Comparison of ENCODE assay signal across 9 cellular contexts in genomic region chr3:177905895-177906511, GRCh38.
DNase-seq lines count a peak whose midpoint lies in the region; ATAC-seq and TF ChIP-seq lines count a peak whose summit lies in the region.
"Had no signal": no experiment of that assay in that cellular context is flagged by ENCODE, and none has a peak within 500 bp of the region (broad histone marks: within the 10 kb centered on the region; RNA-seq: fewer than 3 reads in every experiment).

No MANE protein-coding gene starts in this region.

- H3K27me3 ChIP-seq in IMR-90 (ENCODE audit: control insufficient read depth, insufficient read depth, low read length), result no peaks in the 10 kb centered on the region
- H3K27me3 ChIP-seq in dorsolateral prefrontal cortex, result no peaks in the 10 kb centered on the region
- no peaks in the 10 kb centered on the region for H3K27me3 ChIP-seq in tibial artery
- no peaks in the 10 kb centered on the region for H3K27me3 ChIP-seq in testis

- H3K4me3 ChIP-seq in IMR-90 (ENCODE audit: insufficient read depth, low read depth, low read length) (no peak overlapping the region), dorsolateral prefrontal cortex (peak overlapping the region in 1 of 59 donors; percentile 8), tibial artery (no peak overlapping the region), testis (no peak overlapping the region)

- POLR2A ChIA-PET in IMR-90 (lab: Charles Lee; ENCODE audit: unreplicated experiment), result interaction anchor here (0.8 kb wide), 1 partner anchor 85 kb away, joined by 3 read pairs; no protein-coding TSS in a partner anchor

- H4K91ac ChIP-seq in IMR-90 (ENCODE audit: insufficient read depth, low read depth, low read length), result peak overlapping the region; percentile 83

- H3K14ac ChIP-seq in IMR-90 (replicated peaks; ENCODE audit: low read depth, low read length), result peak overlapping the region; percentile 55

- H2AK9ac ChIP-seq in IMR-90 (replicated peaks; ENCODE audit: low read depth, low read length, poor library complexity), result no peak overlapping the region

- H2BK20ac ChIP-seq in IMR-90 (ENCODE audit: low read depth, low read length), result peak overlapping the region; percentile 88

- H3K4me1 ChIP-seq in IMR-90 (ENCODE audit: control insufficient read depth, insufficient read depth, low read length), result peaks cover 12% of the 10 kb centered on the region
- H3K4me1 ChIP-seq in tibial artery, result peaks cover 0 to 54% (median 34%) of the 10 kb centered on the region in 4 donors
- no peaks in the 10 kb centered on the region for H3K4me1 ChIP-seq in testis

- peak overlapping the region; percentile 89 for H2BK120ac ChIP-seq in IMR-90 (ENCODE audit: low read depth, low read length)

- H2BK15ac ChIP-seq in IMR-90 (ENCODE audit: low read depth, low read length), result peak overlapping the region; percentile 22; the same call in 1 of the 3 replicates

- peak; percentile 30 for TF ChIP-seq RAD21 in IMR-90 (IDR thresholded peaks at IDR 0.05; ENCODE audit: low read length)

- H3K79me1 ChIP-seq in IMR-90 (ENCODE audit: low read depth in 1 of 2, low read length in 2 of 2), result no peaks in the 10 kb centered on the region

- peak overlapping the region; percentile 70 for H3K23ac ChIP-seq in IMR-90 (ENCODE audit: low read depth, low read length)

- no peaks in the 10 kb centered on the region for H3K9me3 ChIP-seq in IMR-90 (ENCODE audit: control insufficient read depth, insufficient read depth, low read length)
- H3K9me3 ChIP-seq in tibial artery, result peaks cover 0 to under 1% (median 0%) of the 10 kb centered on the region in 3 donors
- no peaks in the 10 kb centered on the region for H3K9me3 ChIP-seq in testis

- H3K4ac ChIP-seq in IMR-90 (ENCODE audit: low read depth, low read length), result peak overlapping the region; percentile 76

- in situ Hi-C loops in IMR-90 (cut with MboI; ENCODE audit: low sequenced_read_pairs), result no loop called here

- WGBS in IMR-90 (ENCODE audit: extremely low coverage in 2 of 2, insufficient read length in 1 of 2), 2 experiments, result no CpG with 5 or more reads among the region's 4 CpGs
- WGBS in testis, 2 donors, result 46 to 54% methylated on average over 4 of the region's 4 CpGs

- ATAC-seq in IMR-90 (ENCODE audit: low read depth), result peak; percentile 63
- no peak for ATAC-seq in activated CD4-positive, CD25-positive, alpha-beta regulatory T cell treated with anti-CD3 and anti-CD28 coated beads, Interleukin-2, amount 50 U/mL, for 24 hours

- H3K56ac ChIP-seq in IMR-90 (ENCODE audit: extremely low read depth, insufficient read depth, low read length), result peak overlapping the region; percentile 91

- DNase-seq in IMR-90 (peak; percentile 83), dorsolateral prefrontal cortex (peak in 1 of 10 donors; percentile 4), lung microvascular endothelial cell (ENCODE audit: low read depth in 2 of 2) (peak; percentile 18 to 20), tibial artery (no peak), testis (no peak), DMS53 treated with DMSO at 0.1 percent for 48 hours (lab: John Stamatoyannopoulos, UW; ENCODE audit: unreplicated experiment) (no peak)
- no peak for DNase-seq in activated CD4-positive, alpha-beta T cell treated with anti-CD3 and anti-CD28 coated beads for 1 hour
- DNase-seq: KG1 had no signal

- H4K20me1 ChIP-seq in IMR-90 (ENCODE audit: insufficient read depth, low read length), result no peaks in the 10 kb centered on the region

- BruUV-seq in IMR-90 (replicated peaks; lab: Mats Ljungman, UMichigan), result no TSS peak

- no peak overlapping the region for H2AFZ ChIP-seq in IMR-90 (replicated peaks; ENCODE audit: low read length, poor library complexity)

- dilution Hi-C loops in IMR-90 (cut with HindIII; ENCODE audit: low sequenced_read_pairs, unreplicated experiment), result no loop called here

- 0 out of 2 replicates have a peak, but pooled peaks have one; percentile 17 for TF ChIP-seq CTCF in IMR-90 (conservative IDR thresholded peaks at IDR 0.05; ENCODE audit: low read depth, low read length)
- no peak for TF ChIP-seq CTCF in dorsolateral prefrontal cortex (IDR thresholded peaks at IDR 0.05 in 54 of 56, conservative IDR thresholded peaks at IDR 0.05 in 2 of 56; ENCODE audit: low read depth in 1 of 56, partially characterized antibody in 56 of 56)
- peak; percentile 24 to 25 for TF ChIP-seq CTCF in tibial artery (IDR thresholded peaks at IDR 0.05)
- peak in 1 of 3 experiments; percentile 4 for TF ChIP-seq CTCF in testis (IDR thresholded peaks at IDR 0.05)

- peak overlapping the region; percentile 59; the same call in 1 of the 2 replicates for H3K9ac ChIP-seq in IMR-90 (ENCODE audit: low read depth, low read length)

- H3K18ac ChIP-seq in IMR-90 (ENCODE audit: low read depth, low read length), result peak overlapping the region; percentile 83

- H4K5ac ChIP-seq in IMR-90 (ENCODE audit: low read depth, low read length), result peak overlapping the region; percentile 89

- intact Hi-C loops in IMR-90 (cut with micrococcal nuclease) (loop anchor here (1.0 to 5.0 kb wide), 9 partner anchors 69 to 854 kb away; partner anchors contain the start of gene TBL1XR1), dorsolateral prefrontal cortex (cut with DNase I) (no loop called here), tibial artery (cut with DNase I; ENCODE audit: low total_unique reads) (no loop called here), testis (cut with DNase I; ENCODE audit: low total_unique reads) (no loop called here)

- H2AK5ac ChIP-seq in IMR-90 (ENCODE audit: low read depth, low read length), result peak overlapping the region; percentile 19; the same call in 1 of the 2 replicates

- H3K9me1 ChIP-seq in IMR-90 (ENCODE audit: insufficient read depth, low read length), result peaks cover 6% of the 10 kb centered on the region; the same call in 1 of the 2 replicates

- peak overlapping the region; percentile 98 for H2BK5ac ChIP-seq in IMR-90 (ENCODE audit: low read depth, low read length, poor library complexity, severe bottlenecking)

- H3K4me2 ChIP-seq in IMR-90 (ENCODE audit: low read depth, low read length), result peak overlapping the region; percentile 74; the same call in 1 of the 2 replicates

- H3K36me3 ChIP-seq in IMR-90 (ENCODE audit: control insufficient read depth, insufficient read depth, low read length) (no peaks in the 10 kb centered on the region), tibial artery (no peaks in the 10 kb centered on the region), testis (ENCODE audit: low read depth, missing control alignments) (no peaks in the 10 kb centered on the region)

- CTCF ChIA-PET in IMR-90 (lab: Yijun Ruan, JAX), result interaction anchor here (0.6 to 1.2 kb wide), 6 partner anchors 13 to 479 kb away, joined by 3 to 4 read pairs (median 3); no protein-coding TSS in a partner anchor

- H3K27ac ChIP-seq in IMR-90 (ENCODE audit: insufficient read depth, low read length) (peak overlapping the region; percentile 77; the same call in 1 of the 2 replicates), dorsolateral prefrontal cortex (peak overlapping the region in 58 of 59 donors; percentile 1 to 93 (median 80)), tibial artery (peak overlapping the region; percentile 50 to 68), testis (peak overlapping the region in 1 of 2 donors; percentile 37)

- TF ChIP-seq POLR2A in IMR-90 (IDR thresholded peaks at IDR 0.05; ENCODE audit: low read depth, low read length) (no peak), testis (IDR thresholded peaks at IDR 0.05) (no peak)

- peak overlapping the region; percentile 37 to 86 for H4K8ac ChIP-seq in IMR-90 (ENCODE audit: low read depth in 2 of 2, low read length in 2 of 2)

TF ChIP-seq in IMR-90, 13 proteins besides CTCF, POLR2A, EP300 and RAD21:
- TF ChIP-seq MXI1 (IDR thresholded peaks at IDR 0.05; ENCODE audit: borderline replicate concordance, low read depth, low read length), result no peak
- no peak for TF ChIP-seq BHLHE40 (IDR thresholded peaks at IDR 0.05; ENCODE audit: low read depth, low read length)
- peak; percentile 39; the same call in 1 of the 2 replicates for TF ChIP-seq CEBPB (IDR thresholded peaks at IDR 0.05; ENCODE audit: low read depth, low read length)
- TF ChIP-seq MAFK (IDR thresholded peaks at IDR 0.05; ENCODE audit: low read depth, low read length), result no peak

Comparison
In these comparisons a context has a peak if more than half of its experiments do, and no peak if none do; other contexts are left out.
1. DNase-seq: peak in IMR-90 (single experiment) and lung microvascular endothelial cell (2 of 2); none in tibial artery (0 of 2), testis (single experiment), DMS53 treated with DMSO at 0.1 percent for 48 hours (single experiment) and activated CD4-positive, alpha-beta T cell treated with anti-CD3 and anti-CD28 coated beads for 1 hour (single experiment).
2. CTCF ChIP-seq: peak in IMR-90 (single experiment) and tibial artery (2 of 2); none in dorsolateral prefrontal cortex (0 of 56).